26 cellular contexts compared by ENCODE assay signal in genomic region chr10:64097391-64098122, GRCh38.
"Had no signal": no experiment of that assay in that cellular context is flagged by ENCODE, and none has a peak within 500 bp of the region (broad histone marks: within the 10 kb centered on the region; RNA-seq: fewer than 3 reads in every experiment).

No MANE protein-coding gene starts in this region.

- FAIRE-seq: colon, endometrium, islet of Langerhans, keratinocyte had no signal

- H3K4me1 ChIP-seq: esophagus squamous epithelium, gastrocnemius medialis, heart right ventricle, left lung, lower lobe of right lung had no signal

- ATAC-seq: effector memory CD8-positive, alpha-beta T cell; esophagus mucosa; gastrocnemius medialis; heart right ventricle; left cardiac atrium; left lung; left ventricle myocardium superior; lower lobe of right lung; mucosa of descending colon had no signal

- H3K36me3 ChIP-seq: esophagus squamous epithelium, gastrocnemius medialis, heart right ventricle, left lung, lower lobe of right lung had no signal

- H3K4me3 ChIP-seq: esophagus squamous epithelium, gastrocnemius medialis, heart right ventricle, left lung, lower lobe of right lung, mucosa of descending colon had no signal

- H3K9me3 ChIP-seq: esophagus squamous epithelium, gastrocnemius medialis, heart right ventricle, left lung, lower lobe of right lung, mucosa of descending colon had no signal

- H3K27ac ChIP-seq: epithelial cell of prostate, esophagus squamous epithelium, gastrocnemius medialis, heart right ventricle, left lung, lower lobe of right lung had no signal

- H3K27me3 ChIP-seq: esophagus squamous epithelium, gastrocnemius medialis, heart right ventricle, left lung had no signal

- DNase-seq: cortex of kidney; effector CD8-positive, alpha-beta T cell; effector memory CD8-positive, alpha-beta T cell; endodermal cell; erythroblast; esophagus squamous epithelium; foreskin fibroblast; foreskin melanocyte; gastrocnemius medialis; glutamatergic neuron; head of caudate nucleus; heart right ventricle; hippocampal formation; left cardiac atrium; left lung; left ventricle myocardium superior; lower lobe of right lung; mesenchymal stem cell; mucosa of descending colon; naive B cell had no signal
